Comparison of ENCODE assay signal across 8 cellular contexts in the genomic region with DNA sequence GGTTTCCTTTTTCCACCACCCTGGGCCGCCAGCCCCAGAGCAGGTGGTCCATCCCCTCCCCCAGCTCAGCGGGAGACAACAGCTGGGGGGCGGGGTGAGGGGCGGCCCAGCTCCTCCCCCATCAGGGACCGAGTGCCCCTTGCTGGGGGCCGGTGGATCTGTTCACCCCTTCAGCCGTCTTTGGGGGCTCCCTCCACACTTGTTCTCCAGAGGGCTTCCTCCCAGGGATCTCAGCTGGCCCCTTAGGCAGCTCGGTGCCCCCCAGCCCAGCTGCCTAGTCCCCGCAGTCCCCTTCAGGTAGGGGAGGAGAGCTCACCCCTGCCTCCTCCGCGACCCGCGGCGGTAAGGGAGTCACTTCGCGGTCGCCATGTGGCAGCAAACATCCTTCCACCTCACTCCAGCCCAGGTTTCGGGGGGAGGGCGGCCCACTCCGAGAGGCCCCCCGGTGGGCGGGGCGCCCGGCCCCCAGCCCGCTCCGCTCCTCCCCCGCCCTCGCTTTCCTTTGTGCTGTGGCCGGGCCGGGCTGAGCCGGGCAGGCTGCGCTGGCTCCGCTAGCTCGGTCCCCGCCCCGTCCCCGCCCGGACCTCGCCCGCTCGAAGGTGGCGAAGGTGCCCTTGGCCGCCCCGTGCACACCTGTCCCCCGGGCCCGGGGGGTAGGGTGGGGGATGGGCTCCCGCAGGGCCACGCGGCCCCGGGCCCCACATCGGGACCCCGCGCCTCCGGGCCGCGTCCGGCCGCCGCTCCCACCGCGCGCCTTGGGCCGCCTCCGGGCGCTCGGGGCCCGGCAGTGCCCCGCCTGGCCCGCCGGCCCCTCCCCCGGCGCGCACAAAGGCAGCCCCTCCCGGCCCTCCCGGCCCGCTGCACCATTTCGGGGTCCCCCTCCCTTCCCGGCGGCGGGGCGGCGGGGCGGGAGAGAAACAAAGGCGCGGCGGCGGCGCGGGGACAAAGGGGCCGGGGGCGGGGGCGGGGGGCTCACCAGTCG. TPM values are rescaled to one million over a fixed set of nuclear protein-coding genes. Genes with fewer than 3 reads are reported as not detected.
A peak's percentile ranks its signal among the peaks of the same experiment; 100 is the strongest.
DNase-seq lines count a peak whose midpoint lies in the region; ATAC-seq, FAIRE-seq and TF ChIP-seq lines count a peak whose summit lies in the region.

No MANE protein-coding gene starts in this region.

- H3K9me3 Mint-ChIP-seq in stimulated activated naive CD8-positive, alpha-beta T cell treated with anti-CD3 and anti-CD28 coated beads, Interleukin-15, amount 100 ng/mL, for 72 hours: no peaks in the 10 kb centered on the region

- peak overlapping the region; percentile 76 for H3K27ac ChIP-seq in caudate nucleus (ENCODE audit: low read depth, low read length)

- peak overlapping the region; percentile 78 to 92 for H3K27ac Mint-ChIP-seq in stimulated activated naive CD8-positive, alpha-beta T cell treated with anti-CD3 and anti-CD28 coated beads, Interleukin-15, amount 100 ng/mL, for 72 hours

- ATAC-seq in HG03135 (IDR thresholded peaks at IDR 0.05; ENCODE audit: unreplicated experiment) (peak; percentile 40), HG02970 (IDR thresholded peaks at IDR 0.05; ENCODE audit: low FRiP score, unreplicated experiment) (no peak), GM18505 (IDR thresholded peaks at IDR 0.05; ENCODE audit: unreplicated experiment) (no peak)
- ATAC-seq in stimulated activated naive CD8-positive, alpha-beta T cell treated with anti-CD3 and anti-CD28 coated beads, Interleukin-15, amount 100 ng/mL, for 72 hours: peak; percentile 78

- peak; percentile 94 for FAIRE-seq in GM12891 (lab: Jason Lieb, UNC)

- H3K27me3 Mint-ChIP-seq in stimulated activated naive CD8-positive, alpha-beta T cell treated with anti-CD3 and anti-CD28 coated beads, Interleukin-15, amount 100 ng/mL, for 72 hours: no peaks in the 10 kb centered on the region

- peak; percentile 91 for DNase-seq in GM12891 (ENCODE audit: insufficient read length, low spot score)
- DNase-seq in T-helper 22 cell (ENCODE audit: low read depth): peak; percentile 28
- peak in 1 of 61 donors; percentile 46 for DNase-seq in caudate nucleus (lab: John Stamatoyannopoulos, UW)
- peak; percentile 46 to 63 for DNase-seq in lung microvascular endothelial cell (ENCODE audit: low read depth in 2 of 2)
- peak; percentile 85 to 92 for DNase-seq in stimulated activated naive CD8-positive, alpha-beta T cell treated with anti-CD3 and anti-CD28 coated beads, Interleukin-15, amount 100 ng/mL, for 72 hours

- peaks cover 82% of the 10 kb centered on the region for H3K4me1 Mint-ChIP-seq in stimulated activated naive CD8-positive, alpha-beta T cell treated with anti-CD3 and anti-CD28 coated beads, Interleukin-15, amount 100 ng/mL, for 72 hours

- TF ChIP-seq POLR2A in GM12891 (IDR thresholded peaks at IDR 0.05; ENCODE audit: low read depth, low read length): peak; percentile 61; the same call in 1 of the 2 replicates
- no peak for TF ChIP-seq POLR2A in GM18505 (IDR thresholded peaks at IDR 0.05; ENCODE audit: borderline replicate concordance, extremely low read depth, insufficient read depth, insufficient read length)

- peak overlapping the region; percentile 88 to 92 for H3K4me3 Mint-ChIP-seq in stimulated activated naive CD8-positive, alpha-beta T cell treated with anti-CD3 and anti-CD28 coated beads, Interleukin-15, amount 100 ng/mL, for 72 hours

TF ChIP-seq in GM12891, 5 proteins besides CTCF, POLR2A, EP300 and RAD21:
- no peak for TF ChIP-seq PAX5 (IDR thresholded peaks at IDR 0.05; ENCODE audit: insufficient read depth, low read length, severe bottlenecking)
- no peak for TF ChIP-seq TAF1 (IDR thresholded peaks at IDR 0.05; ENCODE audit: low read depth, low read length)
- 0 out of 2 replicates have a peak, but pooled peaks have one; percentile 22 for TF ChIP-seq POU2F2 (IDR thresholded peaks at IDR 0.05; ENCODE audit: low read depth, low read length)

RNA-seq across cellular contexts. Expression of gene DBN1, which starts 0.7 kb away (rescaled TPM):
- polyA plus RNA-seq in GM12891 (2012; ENCODE audit: low read depth, missing spikeins): 36.9 TPM
- total RNA-seq in lung microvascular endothelial cell: 88.9 and 112 TPM in 2 replicates

RNA-seq across cellular contexts. Expression of gene PDLIM7, which starts 24.7 kb away (rescaled TPM):
- polyA plus RNA-seq in GM12891 (2012; ENCODE audit: low read depth, missing spikeins): 38.1 TPM
- total RNA-seq in lung microvascular endothelial cell: 24.4 and 30.1 TPM in 2 replicates

RNA-seq across cellular contexts. Expression of gene PRR7, which starts 26.1 kb away (rescaled TPM):
- polyA plus RNA-seq in GM12891 (2012; ENCODE audit: low read depth, missing spikeins): 8.4 TPM
- 1.2 and 2.2 TPM in 2 replicates for total RNA-seq in lung microvascular endothelial cell

RNA-seq across cellular contexts. Expression of gene DOK3, which starts 36.9 kb away (rescaled TPM):
- polyA plus RNA-seq in GM12891 (2012; ENCODE audit: low read depth, missing spikeins): 73.2 TPM
- total RNA-seq in lung microvascular endothelial cell: 0.79 and 2.0 TPM in 2 replicates

RNA-seq across cellular contexts. Expression of gene DDX41, which starts 44.0 kb away (rescaled TPM):
- polyA plus RNA-seq in GM12891 (2012; ENCODE audit: low read depth, missing spikeins): 114 TPM
- total RNA-seq in lung microvascular endothelial cell: 62.1 and 64.5 TPM in 2 replicates

Comparison
In these comparisons a context has a peak if more than half of its experiments do, and no peak if none do; other contexts are left out.
1. ATAC-seq: peak in HG03135 (single experiment) and stimulated activated naive CD8-positive, alpha-beta T cell treated with anti-CD3 and anti-CD28 coated beads, Interleukin-15, amount 100 ng/mL, for 72 hours (single experiment); none in HG02970 (single experiment) and GM18505 (single experiment).